9 cellular contexts compared by ENCODE assay signal in genomic region chr2:215434447-215435260, GRCh38. TPM values are rescaled to one million over a fixed set of nuclear protein-coding genes. Genes with fewer than 3 reads are reported as not detected.
DNase-seq lines count a peak whose midpoint lies in the region; ATAC-seq lines count a peak whose summit lies in the region.
"Had no signal": no experiment of that assay in that cellular context is flagged by ENCODE, and none has a peak within 500 bp of the region (broad histone marks: within the 10 kb centered on the region; RNA-seq: fewer than 3 reads in every experiment).

No MANE protein-coding gene starts in this region.

- H4K20me1 ChIP-seq in BLaER1: no peaks in the 10 kb centered on the region

- H3K36me3 ChIP-seq in BLaER1: no peaks in the 10 kb centered on the region

- H3K27me3 ChIP-seq in BLaER1: peaks cover 40% of the 10 kb centered on the region

- DNase-seq in NCI-H748 (lab: John Stamatoyannopoulos, UW; ENCODE audit: unreplicated experiment): peak; percentile 73
- no peak for DNase-seq in effector memory CD8-positive, alpha-beta T cell
- DNase-seq in natural killer cell treated with Interleukin-12 subunit alpha and Interleukin-12 subunit beta and Interleukin-15 and Interleukin-18, amount 100 ng/mL, for 72 hours (ENCODE audit: low spot score): no peak
- no peak for DNase-seq in effector CD4-positive, alpha-beta T cell
- DNase-seq in amygdala (lab: John Stamatoyannopoulos, UW): no peak
- DNase-seq in stimulated activated naive CD4-positive, alpha-beta T cell (lab: John Stamatoyannopoulos, UW): no peak
- DNase-seq: effector CD8-positive, alpha-beta T cell had no signal

- no peak overlapping the region for H3K9ac ChIP-seq in BLaER1

- no peak overlapping the region for H3K27ac ChIP-seq in BLaER1

- no peaks in the 10 kb centered on the region for H3K9me3 ChIP-seq in BLaER1

- H3K4me3 Mint-ChIP-seq in effector memory CD8-positive, alpha-beta T cell: peak overlapping the region; percentile 68 to 71
- peak overlapping the region; percentile 65 for H3K4me3 Mint-ChIP-seq in natural killer cell treated with Interleukin-12 subunit alpha and Interleukin-12 subunit beta and Interleukin-15 and Interleukin-18, amount 100 ng/mL, for 72 hours

- no peak for ATAC-seq in effector memory CD8-positive, alpha-beta T cell (replicated peaks)
- no peak for ATAC-seq in natural killer cell treated with Interleukin-12 subunit alpha and Interleukin-12 subunit beta and Interleukin-15 and Interleukin-18, amount 100 ng/mL, for 72 hours
- no peak for ATAC-seq in GM18511 (IDR thresholded peaks at IDR 0.05; ENCODE audit: unreplicated experiment)

- H3K36me3 Mint-ChIP-seq in effector memory CD8-positive, alpha-beta T cell (ENCODE audit: insufficient read depth): no peaks in the 10 kb centered on the region
- no peaks in the 10 kb centered on the region for H3K36me3 Mint-ChIP-seq in natural killer cell treated with Interleukin-12 subunit alpha and Interleukin-12 subunit beta and Interleukin-15 and Interleukin-18, amount 100 ng/mL, for 72 hours

- H3K4me1 Mint-ChIP-seq in effector memory CD8-positive, alpha-beta T cell (ENCODE audit: low read depth in 2 of 2): peaks cover 14 to 19% of the 10 kb centered on the region in 2 donors
- H3K4me1 Mint-ChIP-seq in natural killer cell treated with Interleukin-12 subunit alpha and Interleukin-12 subunit beta and Interleukin-15 and Interleukin-18, amount 100 ng/mL, for 72 hours (ENCODE audit: low read depth in 2 of 2): peaks cover 22% of the 10 kb centered on the region in 2 donors

- H3K9me3 Mint-ChIP-seq in effector memory CD8-positive, alpha-beta T cell: peaks cover 0 to 2% of the 10 kb centered on the region in 2 donors
- H3K9me3 Mint-ChIP-seq in natural killer cell treated with Interleukin-12 subunit alpha and Interleukin-12 subunit beta and Interleukin-15 and Interleukin-18, amount 100 ng/mL, for 72 hours: no peaks in the 10 kb centered on the region

- H3K4me2 ChIP-seq in BLaER1: peak overlapping the region; percentile 95; the same call in 1 of the 2 replicates

- H3K27ac Mint-ChIP-seq in effector memory CD8-positive, alpha-beta T cell: no peak overlapping the region
- H3K27ac Mint-ChIP-seq in natural killer cell treated with Interleukin-12 subunit alpha and Interleukin-12 subunit beta and Interleukin-15 and Interleukin-18, amount 100 ng/mL, for 72 hours: no peak overlapping the region

- H3K27me3 Mint-ChIP-seq in effector memory CD8-positive, alpha-beta T cell: peaks cover 80 to 93% of the 10 kb centered on the region in 2 donors
- peaks cover 39 to 82% of the 10 kb centered on the region in 2 donors for H3K27me3 Mint-ChIP-seq in natural killer cell treated with Interleukin-12 subunit alpha and Interleukin-12 subunit beta and Interleukin-15 and Interleukin-18, amount 100 ng/mL, for 72 hours

- H3K4me1 ChIP-seq in BLaER1: peaks cover 15% of the 10 kb centered on the region

- H3K4me3 ChIP-seq in BLaER1: no peak overlapping the region

RNA-seq across cellular contexts. Expression of gene FN1, which starts 1.2 kb away (rescaled TPM):
- total RNA-seq in natural killer cell treated with Interleukin-12 subunit alpha and Interleukin-12 subunit beta and Interleukin-15 and Interleukin-18, amount 100 ng/mL, for 72 hours: 1 to 10 TPM; 8.7 to 8.8 TPM
